Comparison of ENCODE assay signal across 13 cellular contexts in the genomic region with DNA sequence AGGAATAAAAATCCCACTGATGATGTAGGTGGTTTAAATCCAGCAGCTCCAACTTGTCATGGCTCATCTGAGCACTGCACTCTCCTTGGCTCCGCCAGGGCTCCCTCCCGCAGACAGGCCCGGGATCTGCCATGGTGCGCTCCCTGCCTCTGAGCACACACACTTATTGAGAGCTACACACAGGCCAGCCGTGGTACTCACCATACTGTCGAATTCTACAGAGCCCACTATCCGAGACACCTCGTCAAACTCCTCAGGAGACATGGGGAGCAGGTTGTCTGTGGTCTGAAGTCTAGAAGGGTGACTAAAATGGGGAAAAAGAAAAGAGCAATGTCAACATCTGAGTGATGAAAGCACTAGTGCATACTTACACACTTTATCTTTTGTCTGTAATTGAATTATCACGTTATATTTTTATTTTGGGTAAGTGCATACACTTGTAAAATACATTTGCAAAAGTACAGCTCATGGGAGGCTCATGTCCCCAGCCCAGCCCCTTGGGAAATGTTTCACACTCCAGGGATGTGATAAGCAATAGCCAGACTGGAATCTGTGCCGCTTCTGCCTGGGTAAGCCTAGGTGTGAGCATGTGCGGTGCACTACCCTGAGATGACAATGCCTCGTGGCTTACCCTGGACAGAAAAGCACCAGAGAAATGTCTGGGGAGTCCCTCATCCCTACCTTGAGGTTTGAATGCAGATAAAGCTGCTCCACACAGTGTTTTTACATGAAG. TPM values are rescaled to one million over a fixed set of nuclear protein-coding genes. Genes with fewer than 3 reads are reported as not detected.
DNase-seq lines count a peak whose midpoint lies in the region; ATAC-seq and TF ChIP-seq lines count a peak whose summit lies in the region.
"Had no signal": no experiment of that assay in that cellular context is flagged by ENCODE, and none has a peak within 500 bp of the region (broad histone marks: within the 10 kb centered on the region; RNA-seq: fewer than 3 reads in every experiment).

No MANE protein-coding gene starts in this region.

- peak overlapping the region; percentile 52 for H3K27ac Mint-ChIP-seq in activated CD4-positive, alpha-beta T cell treated with anti-CD3 and anti-CD28 coated beads for 36 hours
- H3K27ac Mint-ChIP-seq in activated CD8-positive, alpha-beta T cell treated with anti-CD3 and anti-CD28 coated beads, Interleukin-2, amount 10 ng/mL, durations not matched to agents 7 days and 5 days = no peak overlapping the region
- peak overlapping the region; percentile 71 for H3K27ac Mint-ChIP-seq in stimulated activated effector memory CD8-positive, alpha-beta T cell treated with anti-CD3 and anti-CD28 coated beads, Interleukin-12 subunit alpha, Interleukin-12 subunit beta, amount 100 ng/mL, for 72 hours

- peaks cover 0 to 69% (median 19%) of the 10 kb centered on the region in 12 donors for H3K4me1 ChIP-seq in heart left ventricle

- no peaks in the 10 kb centered on the region for H3K9me3 ChIP-seq in heart left ventricle
- H3K9me3 ChIP-seq: thoracic aorta had no signal

- DNase-seq in activated CD4-positive, alpha-beta T cell treated with anti-CD3 and anti-CD28 coated beads for 36 hours = no peak
- DNase-seq in activated CD4-positive, alpha-beta T cell treated with anti-CD3 and anti-CD28 coated beads for 1 hour = no peak
- DNase-seq in activated CD8-positive, alpha-beta T cell treated with anti-CD3 and anti-CD28 coated beads, Interleukin-2, amount 10 ng/mL, durations not matched to agents 7 days and 5 days = no peak
- DNase-seq in heart left ventricle (peak in 3 of 5 donors; percentile 40 to 63 (median 45)), dermis blood vessel endothelial cell (no peak), iPS-NIHi7 (ENCODE audit: extremely low spot score) (no peak)
- DNase-seq in stimulated activated effector memory CD8-positive, alpha-beta T cell treated with anti-CD3 and anti-CD28 coated beads, Interleukin-12 subunit alpha, Interleukin-12 subunit beta, amount 100 ng/mL, for 72 hours (ENCODE audit: low spot score in 2 of 2) = no peak
- DNase-seq: activated T-cell treated with anti-CD3 and anti-CD28 coated beads, Interleukin-2, amount 50 U/mL, for 48 hours; Calu3; NCI-H2081 treated with DMSO at 0.1 percent for 48 hours; WERI-Rb-1 had no signal

- H3K27me3 Mint-ChIP-seq in activated CD4-positive, alpha-beta T cell treated with anti-CD3 and anti-CD28 coated beads for 36 hours = no peaks in the 10 kb centered on the region
- no peaks in the 10 kb centered on the region for H3K27me3 Mint-ChIP-seq in activated CD8-positive, alpha-beta T cell treated with anti-CD3 and anti-CD28 coated beads, Interleukin-2, amount 10 ng/mL, durations not matched to agents 7 days and 5 days (ENCODE audit: low read depth)

- H3K4me3 ChIP-seq in heart left ventricle = no peak overlapping the region
- H3K4me3 ChIP-seq: thoracic aorta had no signal

- no peak for ATAC-seq in activated CD4-positive, alpha-beta T cell treated with anti-CD3 and anti-CD28 coated beads for 36 hours
- peak; percentile 21 for ATAC-seq in activated CD8-positive, alpha-beta T cell treated with anti-CD3 and anti-CD28 coated beads, Interleukin-2, amount 10 ng/mL, durations not matched to agents 7 days and 5 days
- ATAC-seq in heart left ventricle (peak; percentile 81 to 86 (median 83)), HG02571 (IDR thresholded peaks at IDR 0.05; ENCODE audit: unreplicated experiment) (no peak)
- no peak for ATAC-seq in stimulated activated effector memory CD8-positive, alpha-beta T cell treated with anti-CD3 and anti-CD28 coated beads, Interleukin-12 subunit alpha, Interleukin-12 subunit beta, amount 100 ng/mL, for 72 hours

- POLR2A ChIA-PET in activated CD4-positive, alpha-beta T cell treated with anti-CD3 and anti-CD28 coated beads for 36 hours (lab: Charles Lee) = no interaction called here
- POLR2A ChIA-PET in activated CD8-positive, alpha-beta T cell treated with anti-CD3 and anti-CD28 coated beads, Interleukin-2, amount 10 ng/mL, durations not matched to agents 7 days and 5 days (lab: Charles Lee) = interaction anchor here (0.6 to 1.8 kb wide), 5 partner anchors 9 to 38 kb away, joined by 3 to 6 read pairs (median 3); no protein-coding TSS in a partner anchor

- 47 to 73% (median 62%) methylated on average over 12 of the region's 12 CpGs for WGBS in heart left ventricle, 4 donors

- H3K36me3 ChIP-seq in heart left ventricle = peaks cover 3 to 100% (median 97%) of the 10 kb centered on the region in 9 donors

- peak overlapping the region in 7 of 12 donors; percentile 12 to 49 (median 28) for H3K27ac ChIP-seq in heart left ventricle
- H3K27ac ChIP-seq: thoracic aorta, WERI-Rb-1 had no signal

- intact Hi-C loops in activated CD4-positive, alpha-beta T cell treated with anti-CD3 and anti-CD28 coated beads for 36 hours (cut with DNase I, micrococcal nuclease) = loop anchor here in 1 of 2 experiments (2.0 kb wide), 1 partner anchor 26 kb away; no protein-coding TSS in a partner anchor
- intact Hi-C loops in heart left ventricle (cut with DNase I) = loop anchor here in 1 of 10 donors (10.0 kb wide), 1 partner anchor 120 kb away; no protein-coding TSS in a partner anchor

- H3K27me3 ChIP-seq in heart left ventricle = no peaks in the 10 kb centered on the region

- CTCF ChIA-PET in activated CD4-positive, alpha-beta T cell treated with anti-CD3 and anti-CD28 coated beads for 36 hours (lab: Charles Lee) = interaction anchor here (1.9 to 2.0 kb wide), 2 partner anchors 9 to 13 kb away, joined by 5 to 6 read pairs; no protein-coding TSS in a partner anchor
- CTCF ChIA-PET in activated CD8-positive, alpha-beta T cell treated with anti-CD3 and anti-CD28 coated beads, Interleukin-2, amount 10 ng/mL, durations not matched to agents 7 days and 5 days (lab: Charles Lee) = no interaction called here

- TF ChIP-seq CTCF in heart left ventricle (IDR thresholded peaks at IDR 0.05) = no peak

- TF ChIP-seq POLR2A in heart left ventricle (IDR thresholded peaks at IDR 0.05) = no peak

- peaks cover 33% of the 10 kb centered on the region for H3K4me1 Mint-ChIP-seq in activated CD4-positive, alpha-beta T cell treated with anti-CD3 and anti-CD28 coated beads for 36 hours
- peaks cover 52% of the 10 kb centered on the region for H3K4me1 Mint-ChIP-seq in activated CD8-positive, alpha-beta T cell treated with anti-CD3 and anti-CD28 coated beads, Interleukin-2, amount 10 ng/mL, durations not matched to agents 7 days and 5 days (ENCODE audit: low read depth)
- peaks cover 7% of the 10 kb centered on the region for H3K4me1 Mint-ChIP-seq in stimulated activated effector memory CD8-positive, alpha-beta T cell treated with anti-CD3 and anti-CD28 coated beads, Interleukin-12 subunit alpha, Interleukin-12 subunit beta, amount 100 ng/mL, for 72 hours

- H3K36me3 Mint-ChIP-seq in activated CD4-positive, alpha-beta T cell treated with anti-CD3 and anti-CD28 coated beads for 36 hours (ENCODE audit: low read depth) = peaks cover 86% of the 10 kb centered on the region
- H3K36me3 Mint-ChIP-seq in activated CD8-positive, alpha-beta T cell treated with anti-CD3 and anti-CD28 coated beads, Interleukin-2, amount 10 ng/mL, durations not matched to agents 7 days and 5 days (ENCODE audit: low read depth) = peaks cover 91% of the 10 kb centered on the region
- peaks cover 100% of the 10 kb centered on the region for H3K36me3 Mint-ChIP-seq in stimulated activated effector memory CD8-positive, alpha-beta T cell treated with anti-CD3 and anti-CD28 coated beads, Interleukin-12 subunit alpha, Interleukin-12 subunit beta, amount 100 ng/mL, for 72 hours

- no peak overlapping the region for H3K4me3 Mint-ChIP-seq in activated CD4-positive, alpha-beta T cell treated with anti-CD3 and anti-CD28 coated beads for 36 hours
- H3K4me3 Mint-ChIP-seq in activated CD8-positive, alpha-beta T cell treated with anti-CD3 and anti-CD28 coated beads, Interleukin-2, amount 10 ng/mL, durations not matched to agents 7 days and 5 days = no peak overlapping the region
- no peak overlapping the region for H3K4me3 Mint-ChIP-seq in stimulated activated effector memory CD8-positive, alpha-beta T cell treated with anti-CD3 and anti-CD28 coated beads, Interleukin-12 subunit alpha, Interleukin-12 subunit beta, amount 100 ng/mL, for 72 hours

- no peaks in the 10 kb centered on the region for H3K9me3 Mint-ChIP-seq in activated CD4-positive, alpha-beta T cell treated with anti-CD3 and anti-CD28 coated beads for 36 hours (ENCODE audit: low read depth)
- no peaks in the 10 kb centered on the region for H3K9me3 Mint-ChIP-seq in activated CD8-positive, alpha-beta T cell treated with anti-CD3 and anti-CD28 coated beads, Interleukin-2, amount 10 ng/mL, durations not matched to agents 7 days and 5 days (ENCODE audit: insufficient read depth)
- H3K9me3 Mint-ChIP-seq in stimulated activated effector memory CD8-positive, alpha-beta T cell treated with anti-CD3 and anti-CD28 coated beads, Interleukin-12 subunit alpha, Interleukin-12 subunit beta, amount 100 ng/mL, for 72 hours = no peaks in the 10 kb centered on the region

RNA-seq across cellular contexts. Expression of gene STAT1, which starts 39.2 kb away (rescaled TPM):
- total RNA-seq in activated CD4-positive, alpha-beta T cell treated with anti-CD3 and anti-CD28 coated beads for 36 hours = 100 to 1,000 TPM; 317 to 343 TPM
- 100 to 1,000 TPM; 472 to 473 TPM for total RNA-seq in activated CD8-positive, alpha-beta T cell treated with anti-CD3 and anti-CD28 coated beads, Interleukin-2, amount 10 ng/mL, durations not matched to agents 7 days and 5 days
- 100 to 1,000 TPM in 1 of 9 donors, 10 to 100 TPM in 8; 29.1 to 469 (median 55.1) TPM for total RNA-seq in heart left ventricle
- polyA plus RNA-seq in heart left ventricle = 10 to 100 TPM in 1 of 2 donors, 1 to 10 TPM in 1; 7.8 to 31.8 TPM
- 68.6 and 120 TPM in 2 replicates for total RNA-seq in dermis blood vessel endothelial cell

Comparison
In these comparisons a context has a peak if more than half of its experiments do, and no peak if none do; other contexts are left out.
1. ATAC-seq: peak in activated CD8-positive, alpha-beta T cell treated with anti-CD3 and anti-CD28 coated beads, Interleukin-2, amount 10 ng/mL, durations not matched to agents 7 days and 5 days (single experiment) and heart left ventricle (4 of 4); none in activated CD4-positive, alpha-beta T cell treated with anti-CD3 and anti-CD28 coated beads for 36 hours (single experiment), stimulated activated effector memory CD8-positive, alpha-beta T cell treated with anti-CD3 and anti-CD28 coated beads, Interleukin-12 subunit alpha, Interleukin-12 subunit beta, amount 100 ng/mL, for 72 hours (single experiment) and HG02571 (single experiment).
2. DNase-seq: peak in heart left ventricle (3 of 5); none in activated CD4-positive, alpha-beta T cell treated with anti-CD3 and anti-CD28 coated beads for 36 hours (single experiment), activated CD4-positive, alpha-beta T cell treated with anti-CD3 and anti-CD28 coated beads for 1 hour (single experiment), activated CD8-positive, alpha-beta T cell treated with anti-CD3 and anti-CD28 coated beads, Interleukin-2, amount 10 ng/mL, durations not matched to agents 7 days and 5 days (single experiment), stimulated activated effector memory CD8-positive, alpha-beta T cell treated with anti-CD3 and anti-CD28 coated beads, Interleukin-12 subunit alpha, Interleukin-12 subunit beta, amount 100 ng/mL, for 72 hours (0 of 2), dermis blood vessel endothelial cell (single experiment) and iPS-NIHi7 (single experiment).